Comparison of ENCODE assay signal across 34 cellular contexts in the genomic region with DNA sequence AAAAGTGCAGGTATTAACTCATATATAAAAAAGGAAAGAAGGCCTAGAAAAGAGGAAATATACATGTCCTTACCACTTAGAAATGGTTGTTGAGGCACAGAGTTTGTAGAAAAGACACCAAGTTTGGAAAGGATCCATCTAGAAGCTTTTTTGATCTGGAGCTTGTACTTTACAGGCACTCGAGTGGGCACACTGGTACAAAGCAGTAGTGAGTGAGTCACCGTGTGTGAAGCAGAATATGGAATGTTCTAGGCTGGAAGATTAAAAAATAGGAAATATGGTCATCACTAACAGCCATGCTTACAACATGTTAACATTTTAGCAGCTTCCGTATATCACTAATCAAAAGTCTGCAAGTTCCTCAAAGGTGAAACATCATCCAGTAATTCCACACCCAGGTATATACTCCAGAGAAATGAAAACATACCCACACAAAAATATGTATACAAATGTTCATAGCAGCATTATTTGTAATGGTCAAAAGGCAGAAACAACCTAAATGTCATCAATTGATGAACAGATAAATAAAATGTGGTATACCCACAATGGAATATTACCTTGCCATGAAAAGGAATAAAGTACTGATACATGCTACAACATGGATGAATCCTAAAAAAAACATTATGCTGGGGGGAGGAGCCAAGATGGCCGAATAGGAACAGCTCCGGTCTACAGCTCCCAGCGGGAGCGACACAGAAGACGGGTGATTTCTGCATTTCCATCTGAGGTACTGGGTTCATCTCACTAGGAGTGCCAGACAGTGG.
DNase-seq lines count a peak whose midpoint lies in the region; ATAC-seq, FAIRE-seq and TF ChIP-seq lines count a peak whose summit lies in the region.
"Had no signal": no experiment of that assay in that cellular context is flagged by ENCODE, and none has a peak within 500 bp of the region (broad histone marks: within the 10 kb centered on the region; RNA-seq: fewer than 3 reads in every experiment).

No MANE protein-coding gene starts in this region.

- DNase-seq in HCEC 1CT (peak; percentile 31), K562 (ENCODE audit: extremely low read depth in 1 of 4, low spot score in 3 of 4) (no peak), fibroblast of mammary gland (ENCODE audit: low read depth) (peak; percentile 43), D341Med (ENCODE audit: low spot score) (no peak), NCI-H748 treated with DMSO at 0.1 percent for 48 hours (lab: John Stamatoyannopoulos, UW) (no peak), heart left ventricle (no peak)
- DNase-seq in effector memory CD8-positive, alpha-beta T cell, result no peak
- DNase-seq: activated CD8-positive, alpha-beta T cell treated with anti-CD3 and anti-CD28 coated beads for 36 hours; activated naive CD4-positive, alpha-beta T cell treated with anti-CD3 and anti-CD28 coated beads, Interleukin-2, amount 50 U/mL, for 16 hours; amygdala; CD4-positive, CD25-positive, alpha-beta regulatory T cell; cortex of kidney; DMS 273 treated with DMSO at 0.1 percent for 48 hours; endodermal cell; H7; islet precursor cell; midbrain; naive B cell; NCI-H146; NCI-H774; occipital lobe; psoas muscle; SIG-M5; stimulated activated CD4-positive, alpha-beta T cell treated with anti-CD3 and anti-CD28 coated beads, Interleukin-12 subunit alpha, Interleukin-12 subunit beta, amount 100 ng/mL, for 4 hours; stimulated activated CD4-positive, alpha-beta T cell treated with anti-CD3 and anti-CD28 coated beads, Interleukin-2, amount 100 ng/mL, for 48 hours; stimulated activated naive CD8-positive, alpha-beta T cell treated with anti-CD3 and anti-CD28 coated beads, Interleukin-15, amount 100 ng/mL, for 72 hours; SW 1271 had no signal

- H3K9me3 Mint-ChIP-seq in effector memory CD8-positive, alpha-beta T cell, result peaks cover 0 to 2% of the 10 kb centered on the region in 2 donors
- H3K9me3 Mint-ChIP-seq: activated T-helper 17 cell treated with anti-CD3 and anti-CD28 coated beads, Interleukin-2, amount 50 U/mL, for 72 hours; stimulated activated naive CD8-positive, alpha-beta T cell treated with anti-CD3 and anti-CD28 coated beads, Interleukin-15, amount 100 ng/mL, for 72 hours had no signal

- no peak for TF ChIP-seq EP300 in K562 (IDR thresholded peaks at IDR 0.05; ENCODE audit: low read length)

- no peak for FAIRE-seq in K562 (lab: Jason Lieb, UNC)
- FAIRE-seq: A204.1, GM12878 had no signal

- no peak overlapping the region for H3K4me2 ChIP-seq in K562 (ENCODE audit: insufficient read depth, low read length)

- H3K9me1 ChIP-seq in K562 (ENCODE audit: control insufficient read depth, insufficient read depth, low read length), result no peaks in the 10 kb centered on the region

- H3K79me2 ChIP-seq in ACC112 (ENCODE audit: control insufficient read depth, insufficient read depth, low read length, unreplicated experiment) (peaks cover 15% of the 10 kb centered on the region), K562 (ENCODE audit: control insufficient read depth, insufficient read depth, low read length) (peaks cover 2% of the 10 kb centered on the region; the same call in 1 of the 3 replicates)

- CTCF ChIA-PET in K562 (lab: Yijun Ruan, JAX; ENCODE audit: low intra/inter-chr PET ratio), result no interaction called here

- H3K9me3 ChIP-seq in K562 (replicated peaks; ENCODE audit: control insufficient read depth, insufficient read depth, low read depth, low read length) (no peaks in the 10 kb centered on the region), heart left ventricle (peaks cover 0 to 6% (median 0%) of the 10 kb centered on the region in 12 donors)
- H3K9me3 ChIP-seq: psoas muscle had no signal

- no peak overlapping the region for H3K4me3 Mint-ChIP-seq in effector memory CD8-positive, alpha-beta T cell
- H3K4me3 Mint-ChIP-seq: activated CD8-positive, alpha-beta T cell treated with anti-CD3 and anti-CD28 coated beads for 36 hours; activated T-helper 17 cell treated with anti-CD3 and anti-CD28 coated beads, Interleukin-2, amount 50 U/mL, for 72 hours; CD4-positive, CD25-positive, alpha-beta regulatory T cell; endodermal cell; naive B cell; stimulated activated naive CD8-positive, alpha-beta T cell treated with anti-CD3 and anti-CD28 coated beads, Interleukin-15, amount 100 ng/mL, for 72 hours had no signal

- H3K36me3 Mint-ChIP-seq in effector memory CD8-positive, alpha-beta T cell (ENCODE audit: insufficient read depth), result peaks cover 13% of the 10 kb centered on the region

- TF ChIP-seq RAD21 in K562 (CRISPR knock-in tag; conservative IDR thresholded peaks at IDR 0.05 in 1 of 2, IDR thresholded peaks at IDR 0.05 in 1 of 2), result no peak

- peaks cover 8% of the 10 kb centered on the region; the same call in 1 of the 2 replicates for H3K36me3 ChIP-seq in ACC112 (ENCODE audit: insufficient read depth, low read length)
- H3K36me3 ChIP-seq in K562 (ENCODE audit: control insufficient read depth, insufficient read depth, low read length), result peaks cover 10% of the 10 kb centered on the region; the same call in 1 of the 3 replicates
- peaks cover 0 to 28% (median 19%) of the 10 kb centered on the region in 9 donors for H3K36me3 ChIP-seq in heart left ventricle

- peaks cover 11% of the 10 kb centered on the region for H3K4me1 ChIP-seq in ACC112 (ENCODE audit: control insufficient read depth, insufficient read depth, low read length, unreplicated experiment)
- H3K4me1 ChIP-seq in K562 (replicated peaks in 1 of 2; ENCODE audit: control insufficient read depth in 2 of 2, insufficient read depth in 2 of 2, low read length in 2 of 2), result no peaks in the 10 kb centered on the region
- H3K4me1 ChIP-seq in heart left ventricle, result no peaks in the 10 kb centered on the region
- H3K4me1 ChIP-seq: psoas muscle had no signal

- ATAC-seq in K562, result no peak
- ATAC-seq in heart left ventricle, result no peak
- ATAC-seq in effector memory CD8-positive, alpha-beta T cell (replicated peaks), result no peak
- ATAC-seq: activated CD8-positive, alpha-beta T cell treated with anti-CD3 and anti-CD28 coated beads for 36 hours; activated T-helper 17 cell treated with anti-CD3 and anti-CD28 coated beads, Interleukin-2, amount 50 U/mL, for 72 hours; GM12878; Panc1; psoas muscle; sciatic nerve; stimulated activated naive CD8-positive, alpha-beta T cell treated with anti-CD3 and anti-CD28 coated beads, Interleukin-15, amount 100 ng/mL, for 72 hours had no signal

- H3K27ac Mint-ChIP-seq in effector memory CD8-positive, alpha-beta T cell, result peak overlapping the region in 1 of 2 donors; percentile 38
- H3K27ac Mint-ChIP-seq: activated CD8-positive, alpha-beta T cell treated with anti-CD3 and anti-CD28 coated beads for 36 hours; activated T-helper 17 cell treated with anti-CD3 and anti-CD28 coated beads, Interleukin-2, amount 50 U/mL, for 72 hours; endodermal cell; stimulated activated naive CD8-positive, alpha-beta T cell treated with anti-CD3 and anti-CD28 coated beads, Interleukin-15, amount 100 ng/mL, for 72 hours had no signal

- H2AFZ ChIP-seq in ACC112 (ENCODE audit: low read length, unreplicated experiment) (no peak overlapping the region), K562 (ENCODE audit: low read depth, low read length) (no peak overlapping the region)

- H3K4me3 ChIP-seq in ACC112 (ENCODE audit: low read depth, low read length) (no peak overlapping the region), K562 (no peak overlapping the region), fibroblast of mammary gland (ENCODE audit: control insufficient read depth, low read depth, low read length) (no peak overlapping the region), heart left ventricle (no peak overlapping the region)
- H3K4me3 ChIP-seq: GM12878, psoas muscle had no signal

- H3K27me3 Mint-ChIP-seq in effector memory CD8-positive, alpha-beta T cell, result no peaks in the 10 kb centered on the region
- H3K27me3 Mint-ChIP-seq: activated CD8-positive, alpha-beta T cell treated with anti-CD3 and anti-CD28 coated beads for 36 hours; activated T-helper 17 cell treated with anti-CD3 and anti-CD28 coated beads, Interleukin-2, amount 50 U/mL, for 72 hours; CD4-positive, CD25-positive, alpha-beta regulatory T cell; naive B cell; stimulated activated naive CD8-positive, alpha-beta T cell treated with anti-CD3 and anti-CD28 coated beads, Interleukin-15, amount 100 ng/mL, for 72 hours had no signal

- H4K20me1 ChIP-seq in K562 (replicated peaks; ENCODE audit: control insufficient read depth, insufficient read depth, low read length), result no peaks in the 10 kb centered on the region

- no peak overlapping the region for H3K9ac ChIP-seq in K562 (ENCODE audit: insufficient read depth in 1 of 2, low read depth in 2 of 2, low read length in 2 of 2)

- H3K27ac ChIP-seq in ACC112 (ENCODE audit: low read depth, low read length), result peak overlapping the region; percentile 50
- no peak overlapping the region for H3K27ac ChIP-seq in K562 (ENCODE audit: extremely low read depth, low read depth, low read length)
- H3K27ac ChIP-seq in heart left ventricle, result no peak overlapping the region
- H3K27ac ChIP-seq: HL-60, psoas muscle had no signal

- intact Hi-C loops in K562 (cut with micrococcal nuclease), result no loop called here
- intact Hi-C loops in heart left ventricle (cut with DNase I), result no loop called here

- 86% methylated on average over 5 of the region's 8 CpGs for WGBS in K562 (ENCODE audit: insufficient coverage, low coverage, missing lambda C conversion rate)
- WGBS in heart left ventricle, 4 donors, result 88 to 95% (median 94%) methylated on average over 8 of the region's 8 CpGs

- no peaks in the 10 kb centered on the region for H3K27me3 ChIP-seq in ACC112 (ENCODE audit: insufficient read depth, low read length)
- no peaks in the 10 kb centered on the region for H3K27me3 ChIP-seq in K562 (ENCODE audit: control insufficient read depth in 2 of 2, insufficient read depth in 2 of 2, low read length in 2 of 2)
- no peaks in the 10 kb centered on the region for H3K27me3 ChIP-seq in heart left ventricle

- no peak for TF ChIP-seq CTCF in K562 (IDR thresholded peaks at IDR 0.05 in 2 of 3, conservative IDR thresholded peaks at IDR 0.05 in 1 of 3; ENCODE audit: insufficient read depth in 2 of 3, low read depth in 1 of 3, low read length in 3 of 3)
- TF ChIP-seq CTCF in fibroblast of mammary gland (conservative IDR thresholded peaks at IDR 0.05; ENCODE audit: control insufficient read depth, insufficient read depth, low read depth, low read length), result no peak
- no peak for TF ChIP-seq CTCF in heart left ventricle (IDR thresholded peaks at IDR 0.05)

- no TSS peak for BruUV-seq in K562 (replicated peaks; lab: Mats Ljungman, UMichigan)

- peaks cover 20 to 36% of the 10 kb centered on the region in 2 donors for H3K4me1 Mint-ChIP-seq in effector memory CD8-positive, alpha-beta T cell (ENCODE audit: low read depth in 2 of 2)
- H3K4me1 Mint-ChIP-seq: endodermal cell had no signal

- TF ChIP-seq POLR2A in K562 (conservative IDR thresholded peaks at IDR 0.05) (no peak), heart left ventricle (IDR thresholded peaks at IDR 0.05) (no peak)

- POLR2A ChIA-PET in K562 (lab: Yijun Ruan, JAX), result no interaction called here

- in situ Hi-C loops in K562 (cut with MboI), result no loop called here

TF ChIP-seq in K562, 482 proteins besides CTCF, POLR2A, EP300 and RAD21:
- peak; percentile 38 for TF ChIP-seq RBM25 (IDR thresholded peaks at IDR 0.05; ENCODE audit: low read depth, low read length, severe bottlenecking)
- TF ChIP-seq ZNF146 (CRISPR knock-in tag; IDR thresholded peaks at IDR 0.05; ENCODE audit: unreplicated experiment), result peak; percentile 86
- TF ChIP-seq PYGO2 (tag; IDR thresholded peaks at IDR 0.05), result no peak
- TF ChIP-seq BCOR (IDR thresholded peaks at IDR 0.05), result peak; percentile 27; the same call in 1 of the 2 replicates

Comparison
In these comparisons a context has a peak if more than half of its experiments do, and no peak if none do; other contexts are left out.
1. DNase-seq: peak in HCEC 1CT (single experiment) and fibroblast of mammary gland (single experiment); none in K562 (0 of 4), D341Med (single experiment), NCI-H748 treated with DMSO at 0.1 percent for 48 hours (single experiment), heart left ventricle (0 of 5) and effector memory CD8-positive, alpha-beta T cell (0 of 3).